ENCODE assay signal across 14 cellular contexts in the genomic region with DNA sequence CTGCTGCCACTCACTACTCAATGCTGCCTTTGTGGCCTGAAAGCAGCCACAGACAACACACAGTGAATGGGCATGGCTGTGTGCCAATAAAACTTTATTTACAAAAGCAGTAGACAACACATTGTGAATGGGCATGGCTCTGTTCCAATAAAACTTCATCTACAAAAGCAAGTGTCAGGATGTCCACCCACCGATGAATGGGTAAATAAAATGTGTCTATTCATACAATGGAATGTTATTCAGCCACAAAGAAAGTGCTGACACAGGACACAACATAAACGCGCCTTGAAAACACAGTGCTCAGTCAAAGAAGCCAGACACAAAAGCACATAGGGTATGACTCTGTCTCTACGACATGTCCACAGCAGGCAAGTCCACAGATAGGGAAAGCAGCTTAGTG. TPM values are rescaled to one million over a fixed set of nuclear protein-coding genes. Genes with fewer than 3 reads are reported as not detected.
A peak's percentile ranks its signal among the peaks of the same experiment; 100 is the strongest.
DNase-seq lines count a peak whose midpoint lies in the region; ATAC-seq, FAIRE-seq and TF ChIP-seq lines count a peak whose summit lies in the region.
"Had no signal": no experiment of that assay in that cellular context is flagged by ENCODE, and none has a peak within 500 bp of the region (broad histone marks: within the 10 kb centered on the region; RNA-seq: fewer than 3 reads in every experiment).

No MANE protein-coding gene starts in this region.

- H3K9me3 ChIP-seq in HepG2 (ENCODE audit: low read length) (no peaks in the 10 kb centered on the region), right lobe of liver (no peaks in the 10 kb centered on the region), BE2C (0 out of 2 replicates have a peak, but pooled peaks cover 4% of the 10 kb centered on the region)

- TF ChIP-seq POLR2A in HepG2 (IDR thresholded peaks at IDR 0.05; ENCODE audit: insufficient read depth in 1 of 2, low read depth in 2 of 2, low read length in 2 of 2) (no peak), right lobe of liver (IDR thresholded peaks at IDR 0.05) (no peak)

- DNase-seq in HepG2 (ENCODE audit: low spot score) (no peak), right lobe of liver (no peak), RWPE1 (ENCODE audit: low spot score) (peak; percentile 56), fibroblast of mammary gland (ENCODE audit: low read depth) (peak; percentile 33), NCI-H2171 treated with DMSO at 0.1 percent for 48 hours (lab: John Stamatoyannopoulos, UW) (no peak), posterior cingulate gyrus (no peak), BE2C (no peak)
- no peak for DNase-seq in activated effector memory CD4-positive, alpha-beta T cell treated with Interleukin-2 at 50 U/mL for 16 hours
- DNase-seq: ACHN; effector memory CD4-positive, alpha-beta T cell; MV-4-11; OCI-M1; retina had no signal

- no peak for FAIRE-seq in HepG2 (lab: Jason Lieb, UNC)

- in situ Hi-C loops in HepG2 (cut with HindIII; ENCODE audit: extremely low pct_ligation_motif_present, low pct_unique_long_range_greater_than_20kb), result no loop called here

- H3K4me1 ChIP-seq in HepG2 (ENCODE audit: insufficient read depth, low read length) (no peaks in the 10 kb centered on the region), right lobe of liver (no peaks in the 10 kb centered on the region), BE2C (no peaks in the 10 kb centered on the region)

- 91% methylated on average over 4 of the region's 4 CpGs for WGBS in HepG2 (ENCODE audit: low lambda C conversion rate)
- WGBS in right lobe of liver (ENCODE audit: insufficient coverage, low coverage, low lambda C conversion rate, missing lambda C conversion rate), result 86% methylated on average over 4 of the region's 4 CpGs

- TF ChIP-seq EP300 in HepG2 (IDR thresholded peaks at IDR 0.05; ENCODE audit: low read depth in 2 of 2, low read length in 2 of 2) (no peak), HepG2 (CRISPR knock-in tag; IDR thresholded peaks at IDR 0.05; ENCODE audit: borderline replicate concordance) (no peak)

- H2AFZ ChIP-seq in HepG2 (ENCODE audit: low read length), result no peak overlapping the region

- ATAC-seq in HepG2 (no peak), right lobe of liver (no peak)

- CTCF ChIA-PET in HepG2 (lab: Yijun Ruan, JAX; ENCODE audit: low intra/inter-chr PET ratio, low total read pairs) (no interaction called here), RWPE1 (lab: Yijun Ruan, JAX) (interaction anchor here (0.7 kb wide), 1 partner anchor 30 kb away, joined by 3 read pairs; no protein-coding TSS in a partner anchor)

- H3K4me2 ChIP-seq in HepG2 (ENCODE audit: low read depth, low read length), result no peak overlapping the region

- no peaks in the 10 kb centered on the region for H4K20me1 ChIP-seq in HepG2 (ENCODE audit: insufficient read depth, low read length)

- TF ChIP-seq CTCF in HepG2 (CRISPR knock-in tag; IDR thresholded peaks at IDR 0.05), result no peak
- TF ChIP-seq CTCF in right lobe of liver (IDR thresholded peaks at IDR 0.05), result no peak
- TF ChIP-seq CTCF in RWPE1 (conservative IDR thresholded peaks at IDR 0.05; ENCODE audit: low read depth), result no peak
- no peak for TF ChIP-seq CTCF in fibroblast of mammary gland (conservative IDR thresholded peaks at IDR 0.05; ENCODE audit: control insufficient read depth, insufficient read depth, low read depth, low read length)
- TF ChIP-seq CTCF in BE2C (IDR thresholded peaks at IDR 0.05; ENCODE audit: low read depth, low read length), result no peak

- H3K36me3 ChIP-seq in HepG2 (replicated peaks in 1 of 2; ENCODE audit: control insufficient read depth in 1 of 2, insufficient read depth in 2 of 2, low read length in 2 of 2) (peaks cover 9 to 17% of the 10 kb centered on the region in 2 experiments; a peak in 3 of 5 replicates), right lobe of liver (peaks cover 0 to 2% (median 0%) of the 10 kb centered on the region in 4 donors), BE2C (no peaks in the 10 kb centered on the region)

- H3K27ac ChIP-seq in HepG2 (ENCODE audit: extremely low read length, insufficient read depth, low read length), result no peak overlapping the region
- no peak overlapping the region for H3K27ac ChIP-seq in right lobe of liver
- peak overlapping the region; percentile 85 for H3K27ac ChIP-seq in RWPE1

- BruUV-seq in HepG2 (replicated peaks; lab: Mats Ljungman, UMichigan), result no TSS peak

- intact Hi-C loops in HepG2 (cut with micrococcal nuclease; ENCODE audit: unreplicated experiment) (no loop called here), right lobe of liver (cut with DNase I) (no loop called here), posterior cingulate gyrus (cut with DNase I) (no loop called here)

- POLR2A ChIA-PET in HepG2 (lab: Yijun Ruan, JAX), result no interaction called here
- POLR2A ChIA-PET in RWPE1 (lab: Yijun Ruan, JAX; ENCODE audit: low non-redundant PET), result no interaction called here

- H3K27me3 ChIP-seq in HepG2 (ENCODE audit: control insufficient read depth in 1 of 2, insufficient read depth in 2 of 2, low read length in 2 of 2) (no peaks in the 10 kb centered on the region), right lobe of liver (no peaks in the 10 kb centered on the region), BE2C (no peaks in the 10 kb centered on the region)

- no peak overlapping the region for H3K9ac ChIP-seq in HepG2 (ENCODE audit: insufficient read depth, low read depth, low read length)

- H3K79me2 ChIP-seq in HepG2 (ENCODE audit: insufficient read depth, low read length), result no peaks in the 10 kb centered on the region

- TF ChIP-seq RAD21 in HepG2 (CRISPR knock-in tag; IDR thresholded peaks at IDR 0.05), result no peak

- no peak overlapping the region for H3K4me3 ChIP-seq in HepG2 (replicated peaks in 1 of 3; ENCODE audit: insufficient read depth in 1 of 3, low read depth in 2 of 3, low read length in 3 of 3)
- no peak overlapping the region for H3K4me3 ChIP-seq in right lobe of liver
- no peak overlapping the region for H3K4me3 ChIP-seq in fibroblast of mammary gland (ENCODE audit: control insufficient read depth, low read depth, low read length)
- H3K4me3 ChIP-seq in BE2C (ENCODE audit: low read depth, low read length), result no peak overlapping the region

TF ChIP-seq in HepG2, 621 proteins besides CTCF, POLR2A, EP300 and RAD21 (continues in another document):
- peak; percentile 31 to 46; a peak in 3 of 4 replicates for TF ChIP-seq MAFK (conservative IDR thresholded peaks at IDR 0.05 in 1 of 2, IDR thresholded peaks at IDR 0.05 in 1 of 2; ENCODE audit: low read length in 2 of 2)

RNA-seq across cellular contexts. Expression of a gene that starts 20.1 kb away (rescaled TPM):
- total RNA-seq in HepG2 (2016; rRNA removed; fragmentation: Illumina TruSeq; extraction: Trizol) (17.8 and 23.7 TPM in 2 replicates), right lobe of liver (1 to 10 TPM; 2.3 to 7.9 (median 3.7) TPM)
- 9.8 and 10.4 TPM in 2 replicates for total RNA-seq in HepG2 (2016; cell fraction: cytosol; rRNA removed; fragmentation: Illumina TruSeq; extraction: Trizol; ENCODE audit: low read depth)
- total RNA-seq in HepG2 (2016; cell fraction: insoluble cytoplasmic fraction; rRNA removed; fragmentation: Illumina TruSeq; extraction: Trizol), result 18.7 and 21.4 TPM in 2 replicates
- total RNA-seq in HepG2 (2016; cell fraction: membrane; rRNA removed; fragmentation: Illumina TruSeq; extraction: Trizol), result 21.2 and 21.4 TPM in 2 replicates
- 14.7 and 22.2 TPM in 2 replicates for total RNA-seq in HepG2 (2016; cell fraction: nucleus; rRNA removed; fragmentation: Illumina TruSeq; extraction: Trizol)
- 9.5 and 11.5 TPM in 2 replicates for polyA plus RNA-seq in HepG2 (2011; rRNA removed)
- polyA plus RNA-seq in HepG2 (2011; cell fraction: cytosol; rRNA removed), result 9.2 TPM in 2 replicates
- 8.4 and 10.1 TPM in 2 replicates for polyA plus RNA-seq in HepG2 (2011; cell fraction: nucleus; rRNA removed)
- polyA plus RNA-seq in HepG2 (2012), result 9.5 and 10.4 TPM in 2 replicates
- 14.1 and 14.3 TPM in 2 replicates for polyA plus RNA-seq in HepG2 (2016; cell fraction: cytosol; fragmentation: Illumina TruSeq; extraction: Trizol; ENCODE audit: low read depth)
- polyA plus RNA-seq in HepG2 (2016; cell fraction: insoluble cytoplasmic fraction; fragmentation: Illumina TruSeq; extraction: Trizol; ENCODE audit: low read depth), result 19.6 and 24.3 TPM in 2 replicates
- 20.7 and 22.5 TPM in 2 replicates for polyA plus RNA-seq in HepG2 (2016; cell fraction: membrane; fragmentation: Illumina TruSeq; extraction: Trizol; ENCODE audit: low read depth)
- polyA plus RNA-seq in HepG2 (2016; cell fraction: nucleus; fragmentation: Illumina TruSeq; extraction: Trizol; ENCODE audit: insufficient read depth, low read depth), result 17.7 and 21.4 TPM in 2 replicates
- polyA minus RNA-seq in HepG2 (2011; rRNA and poly(A)+ RNA removed; ENCODE audit: low replicate concordance), result 53.1 and 99.1 TPM in 2 replicates
- 8.2 and 10.2 TPM in 2 replicates for polyA minus RNA-seq in HepG2 (2011; cell fraction: cytosol; rRNA and poly(A)+ RNA removed)
- polyA minus RNA-seq in HepG2 (2011; cell fraction: nucleus; rRNA and poly(A)+ RNA removed), result 36.4 and 39.8 TPM in 2 replicates
- polyA plus RNA-seq in BE2C (2012; ENCODE audit: insufficient read depth, insufficient read length, low read depth), result 6.3 TPM

RNA-seq across cellular contexts. Expression of a gene that starts 22.0 kb away (rescaled TPM):
- not detected in 2 replicates for total RNA-seq in HepG2 (2016; rRNA removed; fragmentation: Illumina TruSeq; extraction: Trizol)
- not detected in 2 replicates for total RNA-seq in HepG2 (2016; cell fraction: cytosol; rRNA removed; fragmentation: Illumina TruSeq; extraction: Trizol; ENCODE audit: low read depth)
- not detected in 2 replicates for total RNA-seq in HepG2 (2016; cell fraction: insoluble cytoplasmic fraction; rRNA removed; fragmentation: Illumina TruSeq; extraction: Trizol)
- total RNA-seq in HepG2 (2016; cell fraction: membrane; rRNA removed; fragmentation: Illumina TruSeq; extraction: Trizol), result not detected in 2 replicates
- not detected in 2 replicates for total RNA-seq in HepG2 (2016; cell fraction: nucleus; rRNA removed; fragmentation: Illumina TruSeq; extraction: Trizol)
- polyA plus RNA-seq in HepG2 (2011; rRNA removed), result not detected in 2 replicates
- polyA plus RNA-seq in HepG2 (2011; cell fraction: cytosol; rRNA removed), result not detected in 2 replicates
- polyA plus RNA-seq in HepG2 (2011; cell fraction: nucleus; rRNA removed), result not detected in 2 replicates
- polyA plus RNA-seq in HepG2 (2012), result 0.41 TPM in 1 of 2 replicates, not detected in the other
- polyA plus RNA-seq in HepG2 (2016; cell fraction: cytosol; fragmentation: Illumina TruSeq; extraction: Trizol; ENCODE audit: low read depth), result not detected in 2 replicates
- polyA plus RNA-seq in HepG2 (2016; cell fraction: insoluble cytoplasmic fraction; fragmentation: Illumina TruSeq; extraction: Trizol; ENCODE audit: low read depth), result not detected in 2 replicates
- polyA plus RNA-seq in HepG2 (2016; cell fraction: membrane; fragmentation: Illumina TruSeq; extraction: Trizol; ENCODE audit: low read depth), result not detected in 2 replicates
- not detected in 2 replicates for polyA plus RNA-seq in HepG2 (2016; cell fraction: nucleus; fragmentation: Illumina TruSeq; extraction: Trizol; ENCODE audit: insufficient read depth, low read depth)
- polyA minus RNA-seq in HepG2 (2011; rRNA and poly(A)+ RNA removed; ENCODE audit: low replicate concordance), result not detected in 2 replicates
- not detected in 2 replicates for polyA minus RNA-seq in HepG2 (2011; cell fraction: cytosol; rRNA and poly(A)+ RNA removed)
- polyA minus RNA-seq in HepG2 (2011; cell fraction: nucleus; rRNA and poly(A)+ RNA removed), result not detected in 2 replicates
- total RNA-seq in right lobe of liver, result not detected
- polyA plus RNA-seq in BE2C (2012; ENCODE audit: insufficient read depth, insufficient read length, low read depth), result 1.2 TPM
- total RNA-seq: temporal lobe had no signal

Comparison
In these comparisons a context has a peak if more than half of its experiments do, and no peak if none do; other contexts are left out.
1. DNase-seq: peak in RWPE1 (single experiment) and fibroblast of mammary gland (single experiment); none in HepG2 (single experiment), right lobe of liver (0 of 3), NCI-H2171 treated with DMSO at 0.1 percent for 48 hours (single experiment), activated effector memory CD4-positive, alpha-beta T cell treated with Interleukin-2 at 50 U/mL for 16 hours (single experiment), posterior cingulate gyrus (0 of 10) and BE2C (single experiment).